33 cellular contexts compared by ENCODE assay signal in the genomic region with DNA sequence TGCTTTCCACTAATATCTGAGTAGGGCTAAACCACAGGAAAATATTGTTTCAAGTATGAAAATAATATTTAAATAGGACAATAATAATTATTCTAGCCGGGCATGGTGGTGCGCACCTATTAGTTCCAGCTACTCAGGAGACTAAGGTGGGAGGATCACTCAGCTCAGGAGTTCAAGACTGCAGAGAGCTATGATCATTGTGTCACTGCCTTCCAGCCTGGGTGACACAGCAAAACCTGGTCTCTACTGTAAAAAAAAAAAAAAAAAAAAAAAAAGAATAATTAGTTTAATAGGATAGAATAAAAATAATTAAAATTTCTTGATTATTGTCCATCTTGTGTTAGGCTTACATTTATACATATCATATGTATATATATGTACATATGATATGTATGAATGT.
"Had no signal": no experiment of that assay in that cellular context is flagged by ENCODE, and none has a peak within 500 bp of the region (broad histone marks: within the 10 kb centered on the region; RNA-seq: fewer than 3 reads in every experiment).

No MANE protein-coding gene starts in this region.

- FAIRE-seq: endometrium, endothelial cell of umbilical vein, TTC549 had no signal

- H3K36me3 ChIP-seq: ascending aorta, breast epithelium, cardiac muscle cell, colonic mucosa, esophagus squamous epithelium, gastroesophageal sphincter, heart right ventricle had no signal

- DNase-seq: activated CD4-positive, alpha-beta memory T cell treated with anti-CD3 and anti-CD28 coated beads, Interleukin-2, amount 10 ng/mL, durations not matched to agents 7 days and 5 days; activated CD4-positive, alpha-beta T cell treated with anti-CD3 and anti-CD28 coated beads for 1 hour; activated CD4-positive, alpha-beta T cell treated with anti-CD3 and anti-CD28 coated beads for 4 hours; activated CD4-positive, alpha-beta T cell treated with anti-CD3 and anti-CD28 coated beads, Interleukin-2, amount 10 ng/mL, durations not matched to agents 7 days and 5 days; activated CD4-positive, alpha-beta T cell treated with anti-CD3 and anti-CD28 coated beads, Interleukin-2, amount 50 U/mL, for 4 hours; activated CD8-positive, alpha-beta memory T cell treated with anti-CD3 and anti-CD28 coated beads, Interleukin-2, amount 50 U/mL, for 48 hours; activated gamma-delta T cell; activated naive CD4-positive, alpha-beta T cell; activated naive CD4-positive, alpha-beta T cell treated with anti-CD3 and anti-CD28 coated beads, Interleukin-2, amount 10 ng/mL, durations not matched to agents 7 days and 5 days; activated naive CD8-positive, alpha-beta T cell treated with anti-CD3 and anti-CD28 coated beads, Interleukin-2, amount 10 ng/mL, durations not matched to agents 7 days and 5 days; activated T-cell treated with anti-CD3 and anti-CD28 coated beads for 4 hours; activated T-cell treated with anti-CD3 and anti-CD28 coated beads, Interleukin-2, amount 50 U/mL, for 24 hours; activated T-cell treated with anti-CD3 and anti-CD28 coated beads, Interleukin-2, amount 50 U/mL, for 72 hours; central memory CD4-positive, alpha-beta T cell; cerebellar nuclear complex; colonic mucosa; effector CD8-positive, alpha-beta T cell; esophagus squamous epithelium; foreskin melanocyte; heart right ventricle; T-helper 2 cell had no signal

- H3K27me3 Mint-ChIP-seq: activated CD4-positive, alpha-beta memory T cell treated with anti-CD3 and anti-CD28 coated beads, Interleukin-2, amount 10 ng/mL, durations not matched to agents 7 days and 5 days; activated CD4-positive, alpha-beta T cell treated with anti-CD3 and anti-CD28 coated beads, Interleukin-2, amount 10 ng/mL, durations not matched to agents 7 days and 5 days; activated naive CD4-positive, alpha-beta T cell treated with anti-CD3 and anti-CD28 coated beads, Interleukin-2, amount 10 ng/mL, durations not matched to agents 7 days and 5 days; activated naive CD8-positive, alpha-beta T cell treated with anti-CD3 and anti-CD28 coated beads, Interleukin-2, amount 10 ng/mL, durations not matched to agents 7 days and 5 days; activated T-cell treated with anti-CD3 and anti-CD28 coated beads, Interleukin-2, amount 50 U/mL, for 24 hours; brain had no signal

- H3K27ac ChIP-seq: ascending aorta, breast epithelium, cardiac muscle cell, colonic mucosa, epithelial cell of prostate, esophagus squamous epithelium, gastroesophageal sphincter, heart right ventricle, VCaP had no signal

- H3K4me1 ChIP-seq: ascending aorta, breast epithelium, colonic mucosa, esophagus squamous epithelium, gastroesophageal sphincter had no signal

- H3K4me1 Mint-ChIP-seq: activated CD4-positive, alpha-beta memory T cell treated with anti-CD3 and anti-CD28 coated beads, Interleukin-2, amount 10 ng/mL, durations not matched to agents 7 days and 5 days; activated CD4-positive, alpha-beta T cell treated with anti-CD3 and anti-CD28 coated beads, Interleukin-2, amount 10 ng/mL, durations not matched to agents 7 days and 5 days; activated naive CD4-positive, alpha-beta T cell treated with anti-CD3 and anti-CD28 coated beads, Interleukin-2, amount 10 ng/mL, durations not matched to agents 7 days and 5 days; brain had no signal

- H3K4me3 ChIP-seq: ascending aorta, breast epithelium, cardiac muscle cell, colonic mucosa, esophagus squamous epithelium, gastroesophageal sphincter, heart right ventricle had no signal

- H3K27ac Mint-ChIP-seq: activated CD4-positive, alpha-beta memory T cell treated with anti-CD3 and anti-CD28 coated beads, Interleukin-2, amount 10 ng/mL, durations not matched to agents 7 days and 5 days; activated CD4-positive, alpha-beta T cell treated with anti-CD3 and anti-CD28 coated beads, Interleukin-2, amount 10 ng/mL, durations not matched to agents 7 days and 5 days; activated naive CD4-positive, alpha-beta T cell treated with anti-CD3 and anti-CD28 coated beads, Interleukin-2, amount 10 ng/mL, durations not matched to agents 7 days and 5 days; activated naive CD8-positive, alpha-beta T cell treated with anti-CD3 and anti-CD28 coated beads, Interleukin-2, amount 10 ng/mL, durations not matched to agents 7 days and 5 days; activated T-cell treated with anti-CD3 and anti-CD28 coated beads, Interleukin-2, amount 50 U/mL, for 24 hours; activated T-cell treated with anti-CD3 and anti-CD28 coated beads, Interleukin-2, amount 50 U/mL, for 72 hours; brain; WTC11 had no signal

- H3K9me3 ChIP-seq: ascending aorta, breast epithelium, colonic mucosa, esophagus squamous epithelium, gastroesophageal sphincter, heart right ventricle had no signal

- H3K9me3 Mint-ChIP-seq: activated CD4-positive, alpha-beta memory T cell treated with anti-CD3 and anti-CD28 coated beads, Interleukin-2, amount 10 ng/mL, durations not matched to agents 7 days and 5 days; activated CD4-positive, alpha-beta T cell treated with anti-CD3 and anti-CD28 coated beads, Interleukin-2, amount 10 ng/mL, durations not matched to agents 7 days and 5 days; activated naive CD4-positive, alpha-beta T cell treated with anti-CD3 and anti-CD28 coated beads, Interleukin-2, amount 10 ng/mL, durations not matched to agents 7 days and 5 days; activated naive CD4-positive, alpha-beta T cell treated with anti-CD3 and anti-CD28 coated beads, Interleukin-2, amount 50 U/mL, for 72 hours; activated naive CD8-positive, alpha-beta T cell treated with anti-CD3 and anti-CD28 coated beads, Interleukin-2, amount 10 ng/mL, durations not matched to agents 7 days and 5 days; activated T-cell treated with anti-CD3 and anti-CD28 coated beads, Interleukin-2, amount 50 U/mL, for 24 hours; activated T-cell treated with anti-CD3 and anti-CD28 coated beads, Interleukin-2, amount 50 U/mL, for 72 hours; brain; WTC11 had no signal

- H3K36me3 Mint-ChIP-seq: activated naive CD4-positive, alpha-beta T cell treated with anti-CD3 and anti-CD28 coated beads, Interleukin-2, amount 10 ng/mL, durations not matched to agents 7 days and 5 days; activated naive CD4-positive, alpha-beta T cell treated with anti-CD3 and anti-CD28 coated beads, Interleukin-2, amount 50 U/mL, for 72 hours; activated naive CD8-positive, alpha-beta T cell treated with anti-CD3 and anti-CD28 coated beads, Interleukin-2, amount 10 ng/mL, durations not matched to agents 7 days and 5 days; brain; WTC11 had no signal

- ATAC-seq: activated naive CD4-positive, alpha-beta T cell treated with anti-CD3 and anti-CD28 coated beads, Interleukin-2, amount 50 U/mL, for 72 hours; activated T-cell treated with anti-CD3 and anti-CD28 coated beads, Interleukin-2, amount 50 U/mL, for 72 hours; gastroesophageal sphincter; heart right ventricle; WTC11 had no signal

- H3K27me3 ChIP-seq: ascending aorta, breast epithelium, cardiac muscle cell, colonic mucosa, esophagus squamous epithelium, gastroesophageal sphincter, heart right ventricle had no signal

- H3K4me3 Mint-ChIP-seq: activated CD4-positive, alpha-beta memory T cell treated with anti-CD3 and anti-CD28 coated beads, Interleukin-2, amount 10 ng/mL, durations not matched to agents 7 days and 5 days; activated CD4-positive, alpha-beta T cell treated with anti-CD3 and anti-CD28 coated beads, Interleukin-2, amount 10 ng/mL, durations not matched to agents 7 days and 5 days; activated naive CD4-positive, alpha-beta T cell treated with anti-CD3 and anti-CD28 coated beads, Interleukin-2, amount 10 ng/mL, durations not matched to agents 7 days and 5 days; activated naive CD8-positive, alpha-beta T cell treated with anti-CD3 and anti-CD28 coated beads, Interleukin-2, amount 10 ng/mL, durations not matched to agents 7 days and 5 days; activated T-cell treated with anti-CD3 and anti-CD28 coated beads, Interleukin-2, amount 50 U/mL, for 24 hours; activated T-cell treated with anti-CD3 and anti-CD28 coated beads, Interleukin-2, amount 50 U/mL, for 72 hours; brain; WTC11 had no signal
